In the genomic region with DNA sequence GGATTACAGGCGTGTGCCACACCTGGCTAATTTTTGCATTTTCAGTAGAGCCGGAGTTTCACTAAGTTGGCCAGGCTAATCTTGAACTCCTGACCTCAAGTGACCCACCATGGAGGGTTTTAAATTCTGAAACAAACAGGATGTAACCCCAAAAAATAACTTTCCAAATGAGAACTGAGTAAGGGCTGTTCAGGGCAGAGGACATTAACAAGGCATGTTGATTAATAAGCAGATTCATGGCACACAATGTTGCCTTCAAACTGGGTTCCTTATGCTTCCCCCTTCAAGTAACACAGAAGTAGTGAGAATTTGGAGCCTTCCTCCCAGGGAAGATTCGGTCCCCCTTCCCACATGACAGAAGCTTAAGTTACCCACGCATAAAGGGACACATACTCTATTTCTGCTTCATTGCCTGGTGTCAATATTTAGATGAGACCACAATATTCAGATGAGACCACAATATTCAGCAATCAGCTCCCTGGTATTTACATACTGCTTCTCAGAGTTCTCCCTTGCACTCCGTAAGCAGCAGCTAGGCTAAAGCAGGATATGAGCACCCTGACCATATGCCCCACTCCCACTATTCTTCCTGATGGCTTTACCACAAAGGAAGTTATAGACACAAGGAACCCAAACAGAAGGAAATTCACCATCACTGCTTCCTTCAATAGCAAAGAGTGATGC, we compare ENCODE assay signal across 14 cellular contexts. TPM values are rescaled to one million over a fixed set of nuclear protein-coding genes. Genes with fewer than 3 reads are reported as not detected.
DNase-seq lines count a peak whose midpoint lies in the region; ATAC-seq, FAIRE-seq and TF ChIP-seq lines count a peak whose summit lies in the region.
"Had no signal": no experiment of that assay in that cellular context is flagged by ENCODE, and none has a peak within 500 bp of the region (broad histone marks: within the 10 kb centered on the region; RNA-seq: fewer than 3 reads in every experiment).

No MANE protein-coding gene starts in this region.

- peak; percentile 64 for ATAC-seq in HG02588 (IDR thresholded peaks at IDR 0.05; ENCODE audit: unreplicated experiment)
- ATAC-seq in stimulated activated memory B cell treated with anti-CD40 and anti-IgM and Interleukin-4, amounts not matched to agents 10 μg/mL and 1 μg/mL and 100 μg/mL, for 72 hours = peak; percentile 55

- FAIRE-seq in D721Med (lab: Jason Lieb, UNC) = no peak
- FAIRE-seq: A204.1 had no signal

- CTCF ChIA-PET in activated CD4-positive, alpha-beta T cell treated with anti-CD3 and anti-CD28 coated beads, Interleukin-2, amount 10 ng/mL, durations not matched to agents 7 days and 5 days (lab: Charles Lee) = no interaction called here

- no peak overlapping the region for H3K4me3 Mint-ChIP-seq in activated CD4-positive, alpha-beta T cell treated with anti-CD3 and anti-CD28 coated beads, Interleukin-2, amount 10 ng/mL, durations not matched to agents 24 days and 14 days
- no peak overlapping the region for H3K4me3 Mint-ChIP-seq in activated CD4-positive, alpha-beta T cell treated with anti-CD3 and anti-CD28 coated beads, Interleukin-2, amount 10 ng/mL, durations not matched to agents 7 days and 5 days
- no peak overlapping the region for H3K4me3 Mint-ChIP-seq in stimulated activated memory B cell treated with anti-CD40 and anti-IgM and Interleukin-4, amounts not matched to agents 10 μg/mL and 1 μg/mL and 100 μg/mL, for 72 hours
- no peak overlapping the region for H3K4me3 Mint-ChIP-seq in CD14-positive monocyte
- H3K4me3 Mint-ChIP-seq: activated naive CD4-positive, alpha-beta T cell treated with anti-CD3 and anti-CD28 coated beads for 36 hours had no signal

- H3K4me1 Mint-ChIP-seq in activated CD4-positive, alpha-beta T cell treated with anti-CD3 and anti-CD28 coated beads, Interleukin-2, amount 10 ng/mL, durations not matched to agents 24 days and 14 days = peaks cover 16% of the 10 kb centered on the region
- H3K4me1 Mint-ChIP-seq in activated CD4-positive, alpha-beta T cell treated with anti-CD3 and anti-CD28 coated beads, Interleukin-2, amount 10 ng/mL, durations not matched to agents 7 days and 5 days = peaks cover 14% of the 10 kb centered on the region
- peaks cover 11% of the 10 kb centered on the region for H3K4me1 Mint-ChIP-seq in stimulated activated memory B cell treated with anti-CD40 and anti-IgM and Interleukin-4, amounts not matched to agents 10 μg/mL and 1 μg/mL and 100 μg/mL, for 72 hours
- peaks cover 16% of the 10 kb centered on the region for H3K4me1 Mint-ChIP-seq in CD14-positive monocyte

- POLR2A ChIA-PET in activated CD4-positive, alpha-beta T cell treated with anti-CD3 and anti-CD28 coated beads, Interleukin-2, amount 10 ng/mL, durations not matched to agents 7 days and 5 days (lab: Charles Lee) = no interaction called here

- peaks cover 50% of the 10 kb centered on the region for H3K36me3 Mint-ChIP-seq in activated CD4-positive, alpha-beta T cell treated with anti-CD3 and anti-CD28 coated beads, Interleukin-2, amount 10 ng/mL, durations not matched to agents 24 days and 14 days (ENCODE audit: low read depth)
- peaks cover 49% of the 10 kb centered on the region for H3K36me3 Mint-ChIP-seq in activated CD4-positive, alpha-beta T cell treated with anti-CD3 and anti-CD28 coated beads, Interleukin-2, amount 10 ng/mL, durations not matched to agents 7 days and 5 days (ENCODE audit: low read depth)
- peaks cover 47% of the 10 kb centered on the region for H3K36me3 Mint-ChIP-seq in stimulated activated memory B cell treated with anti-CD40 and anti-IgM and Interleukin-4, amounts not matched to agents 10 μg/mL and 1 μg/mL and 100 μg/mL, for 72 hours
- peaks cover 41 to 56% of the 10 kb centered on the region in 2 donors for H3K36me3 Mint-ChIP-seq in CD14-positive monocyte

- intact Hi-C loops in activated CD4-positive, alpha-beta T cell treated with anti-CD3 and anti-CD28 coated beads, Interleukin-2, amount 10 ng/mL, durations not matched to agents 24 days and 14 days (cut with micrococcal nuclease) = no loop called here
- intact Hi-C loops in CD14-positive monocyte (cut with micrococcal nuclease) = no loop called here

- no peak for TF ChIP-seq CTCF in D721Med (IDR thresholded peaks at IDR 0.05; ENCODE audit: insufficient read depth, missing control alignments)
- TF ChIP-seq CTCF in CD14-positive monocyte (IDR thresholded peaks at IDR 0.05) = no peak

- DNase-seq in activated CD4-positive, alpha-beta T cell treated with anti-CD3 and anti-CD28 coated beads, Interleukin-2, amount 10 ng/mL, durations not matched to agents 24 days and 14 days = no peak
- DNase-seq in activated CD4-positive, alpha-beta T cell treated with anti-CD3 and anti-CD28 coated beads, Interleukin-2, amount 10 ng/mL, durations not matched to agents 7 days and 5 days = no peak
- DNase-seq in NCI-H526 treated with DMSO at 0.1 percent for 48 hours (lab: John Stamatoyannopoulos, UW) (peak; percentile 65), NCI-H1092 treated with DMSO at 0.1 percent for 48 hours (lab: John Stamatoyannopoulos, UW) (no peak), D721Med (ENCODE audit: insufficient read length, low spot score) (no peak), CD14-positive monocyte (ENCODE audit: low spot score) (no peak)
- DNase-seq: activated naive CD4-positive, alpha-beta T cell treated with anti-CD3 and anti-CD28 coated beads for 36 hours; dorsolateral prefrontal cortex; glutamatergic neuron; mammary epithelial cell; NCI-H1105 treated with DMSO at 0.1 percent for 48 hours had no signal

- H3K9me3 Mint-ChIP-seq in activated CD4-positive, alpha-beta T cell treated with anti-CD3 and anti-CD28 coated beads, Interleukin-2, amount 10 ng/mL, durations not matched to agents 24 days and 14 days = no peaks in the 10 kb centered on the region
- no peaks in the 10 kb centered on the region for H3K9me3 Mint-ChIP-seq in activated CD4-positive, alpha-beta T cell treated with anti-CD3 and anti-CD28 coated beads, Interleukin-2, amount 10 ng/mL, durations not matched to agents 7 days and 5 days
- no peaks in the 10 kb centered on the region for H3K9me3 Mint-ChIP-seq in stimulated activated memory B cell treated with anti-CD40 and anti-IgM and Interleukin-4, amounts not matched to agents 10 μg/mL and 1 μg/mL and 100 μg/mL, for 72 hours
- H3K9me3 Mint-ChIP-seq in CD14-positive monocyte = peaks cover 0 to 1% (median 0%) of the 10 kb centered on the region in 7 donors
- H3K9me3 Mint-ChIP-seq: activated naive CD4-positive, alpha-beta T cell treated with anti-CD3 and anti-CD28 coated beads for 36 hours had no signal

- no peaks in the 10 kb centered on the region for H3K27me3 Mint-ChIP-seq in activated CD4-positive, alpha-beta T cell treated with anti-CD3 and anti-CD28 coated beads, Interleukin-2, amount 10 ng/mL, durations not matched to agents 24 days and 14 days
- H3K27me3 Mint-ChIP-seq in activated CD4-positive, alpha-beta T cell treated with anti-CD3 and anti-CD28 coated beads, Interleukin-2, amount 10 ng/mL, durations not matched to agents 7 days and 5 days = no peaks in the 10 kb centered on the region
- no peaks in the 10 kb centered on the region for H3K27me3 Mint-ChIP-seq in stimulated activated memory B cell treated with anti-CD40 and anti-IgM and Interleukin-4, amounts not matched to agents 10 μg/mL and 1 μg/mL and 100 μg/mL, for 72 hours
- H3K27me3 Mint-ChIP-seq in CD14-positive monocyte (ENCODE audit: low read depth in 3 of 3) = no peaks in the 10 kb centered on the region

- peak overlapping the region; percentile 8 for H3K27ac Mint-ChIP-seq in activated CD4-positive, alpha-beta T cell treated with anti-CD3 and anti-CD28 coated beads, Interleukin-2, amount 10 ng/mL, durations not matched to agents 24 days and 14 days
- H3K27ac Mint-ChIP-seq in activated CD4-positive, alpha-beta T cell treated with anti-CD3 and anti-CD28 coated beads, Interleukin-2, amount 10 ng/mL, durations not matched to agents 7 days and 5 days = no peak overlapping the region
- H3K27ac Mint-ChIP-seq in stimulated activated memory B cell treated with anti-CD40 and anti-IgM and Interleukin-4, amounts not matched to agents 10 μg/mL and 1 μg/mL and 100 μg/mL, for 72 hours = no peak overlapping the region
- H3K27ac Mint-ChIP-seq in CD14-positive monocyte = peak overlapping the region in 1 of 7 donors; percentile 50

RNA-seq across cellular contexts. Expression of a gene that starts 21.4 kb away (rescaled TPM):
- total RNA-seq in activated CD4-positive, alpha-beta T cell treated with anti-CD3 and anti-CD28 coated beads, Interleukin-2, amount 10 ng/mL, durations not matched to agents 24 days and 14 days = 122 and 124 TPM in 2 replicates
- 10 to 100 TPM; 65.2 to 76.8 TPM for total RNA-seq in activated CD4-positive, alpha-beta T cell treated with anti-CD3 and anti-CD28 coated beads, Interleukin-2, amount 10 ng/mL, durations not matched to agents 7 days and 5 days
- 10 to 100 TPM; 93.6 to 95.9 TPM for polyA plus RNA-seq in CD14-positive monocyte
